1 cellular context compared by ENCODE assay signal in the genomic region with DNA sequence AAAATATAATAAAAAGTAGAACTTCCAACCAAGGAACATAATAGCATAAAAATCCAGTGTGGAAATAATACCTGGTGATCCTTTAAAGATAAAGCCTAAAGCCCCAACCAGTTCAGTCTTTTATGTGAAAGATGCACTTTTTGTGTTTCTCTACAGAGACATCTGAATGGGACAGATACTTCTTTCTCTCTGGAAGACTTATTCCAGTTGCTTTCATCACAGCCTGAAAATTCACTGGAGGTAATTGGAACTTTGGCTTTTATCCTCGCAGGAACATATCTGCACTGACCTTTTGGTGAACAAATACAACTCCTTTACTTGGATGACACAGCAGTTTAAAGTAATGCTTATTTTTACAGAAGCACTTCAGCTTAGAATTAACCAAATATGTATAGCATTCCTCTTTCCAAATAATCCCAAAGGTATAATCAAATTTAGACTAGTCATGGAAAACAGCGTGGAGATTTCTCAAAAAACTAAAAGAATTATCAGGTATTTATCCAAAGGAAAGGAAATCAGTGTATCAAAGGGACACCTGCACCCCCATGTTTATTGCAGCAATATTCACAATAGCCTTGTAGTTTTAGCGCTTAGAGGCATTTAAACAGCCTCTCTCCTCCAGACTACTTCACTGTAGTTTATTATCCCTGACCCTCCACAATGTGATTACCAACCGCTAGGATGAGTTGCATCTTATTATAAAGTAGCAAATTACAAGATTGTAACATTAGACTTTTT.
TF ChIP-seq lines count a peak whose summit lies in the region.

No MANE protein-coding gene starts in this region.

TF ChIP-seq in WTC11, 78 proteins besides CTCF, POLR2A, EP300 and RAD21 (continued from another document and continues in another):
- TF ChIP-seq, protein P1, sequence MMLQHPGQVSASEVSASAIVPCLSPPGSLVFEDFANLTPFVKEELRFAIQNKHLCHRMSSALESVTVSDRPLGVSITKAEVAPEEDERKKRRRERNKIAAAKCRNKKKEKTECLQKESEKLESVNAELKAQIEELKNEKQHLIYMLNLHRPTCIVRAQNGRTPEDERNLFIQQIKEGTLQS (CRISPR knock-in tag; conservative IDR thresholded peaks at IDR 0.05) = no peak
- TF ChIP-seq KAT7 (CRISPR knock-in tag; IDR thresholded peaks at IDR 0.05; ENCODE audit: borderline replicate concordance) (no peak), JAZF1 (CRISPR knock-in tag; IDR thresholded peaks at IDR 0.05) (no peak), EMX1 (CRISPR knock-in tag; IDR thresholded peaks at IDR 0.05) (no peak; the same call in 1 of the 2 replicates), ZNF219 (CRISPR knock-in tag; IDR thresholded peaks at IDR 0.05; ENCODE audit: borderline replicate concordance) (no peak), NFATC4 (CRISPR knock-in tag; IDR thresholded peaks at IDR 0.05) (0 out of 2 replicates have a peak, but pooled peaks have one; percentile 10), GTF2I (CRISPR knock-in tag; conservative IDR thresholded peaks at IDR 0.05) (no peak), ELF4 (CRISPR knock-in tag; IDR thresholded peaks at IDR 0.05; ENCODE audit: low read depth) (no peak), ZNF121 (CRISPR knock-in tag; IDR thresholded peaks at IDR 0.05) (no peak), NFE2L1 (CRISPR knock-in tag; IDR thresholded peaks at IDR 0.05) (no peak), SOX15 (CRISPR knock-in tag; IDR thresholded peaks at IDR 0.05) (no peak), ZNF671 (CRISPR knock-in tag; IDR thresholded peaks at IDR 0.05) (0 out of 2 replicates have a peak, but pooled peaks have one; percentile 11), TEAD4 (CRISPR knock-in tag; IDR thresholded peaks at IDR 0.05) (no peak), ETV6 (CRISPR knock-in tag; IDR thresholded peaks at IDR 0.05) (no peak), GABPB1 (CRISPR knock-in tag; IDR thresholded peaks at IDR 0.05) (no peak)
- TF ChIP-seq, protein P2, sequence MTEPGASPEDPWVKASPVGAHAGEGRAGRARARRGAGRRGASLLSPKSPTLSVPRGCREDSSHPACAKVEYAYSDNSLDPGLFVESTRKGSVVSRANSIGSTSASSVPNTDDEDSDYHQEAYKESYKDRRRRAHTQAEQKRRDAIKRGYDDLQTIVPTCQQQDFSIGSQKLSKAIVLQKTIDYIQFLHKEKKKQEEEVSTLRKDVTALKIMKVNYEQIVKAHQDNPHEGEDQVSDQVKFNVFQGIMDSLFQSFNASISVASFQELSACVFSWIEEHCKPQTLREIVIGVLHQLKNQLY (CRISPR knock-in tag; IDR thresholded peaks at IDR 0.05) = no peak
- TF ChIP-seq, protein P3, sequence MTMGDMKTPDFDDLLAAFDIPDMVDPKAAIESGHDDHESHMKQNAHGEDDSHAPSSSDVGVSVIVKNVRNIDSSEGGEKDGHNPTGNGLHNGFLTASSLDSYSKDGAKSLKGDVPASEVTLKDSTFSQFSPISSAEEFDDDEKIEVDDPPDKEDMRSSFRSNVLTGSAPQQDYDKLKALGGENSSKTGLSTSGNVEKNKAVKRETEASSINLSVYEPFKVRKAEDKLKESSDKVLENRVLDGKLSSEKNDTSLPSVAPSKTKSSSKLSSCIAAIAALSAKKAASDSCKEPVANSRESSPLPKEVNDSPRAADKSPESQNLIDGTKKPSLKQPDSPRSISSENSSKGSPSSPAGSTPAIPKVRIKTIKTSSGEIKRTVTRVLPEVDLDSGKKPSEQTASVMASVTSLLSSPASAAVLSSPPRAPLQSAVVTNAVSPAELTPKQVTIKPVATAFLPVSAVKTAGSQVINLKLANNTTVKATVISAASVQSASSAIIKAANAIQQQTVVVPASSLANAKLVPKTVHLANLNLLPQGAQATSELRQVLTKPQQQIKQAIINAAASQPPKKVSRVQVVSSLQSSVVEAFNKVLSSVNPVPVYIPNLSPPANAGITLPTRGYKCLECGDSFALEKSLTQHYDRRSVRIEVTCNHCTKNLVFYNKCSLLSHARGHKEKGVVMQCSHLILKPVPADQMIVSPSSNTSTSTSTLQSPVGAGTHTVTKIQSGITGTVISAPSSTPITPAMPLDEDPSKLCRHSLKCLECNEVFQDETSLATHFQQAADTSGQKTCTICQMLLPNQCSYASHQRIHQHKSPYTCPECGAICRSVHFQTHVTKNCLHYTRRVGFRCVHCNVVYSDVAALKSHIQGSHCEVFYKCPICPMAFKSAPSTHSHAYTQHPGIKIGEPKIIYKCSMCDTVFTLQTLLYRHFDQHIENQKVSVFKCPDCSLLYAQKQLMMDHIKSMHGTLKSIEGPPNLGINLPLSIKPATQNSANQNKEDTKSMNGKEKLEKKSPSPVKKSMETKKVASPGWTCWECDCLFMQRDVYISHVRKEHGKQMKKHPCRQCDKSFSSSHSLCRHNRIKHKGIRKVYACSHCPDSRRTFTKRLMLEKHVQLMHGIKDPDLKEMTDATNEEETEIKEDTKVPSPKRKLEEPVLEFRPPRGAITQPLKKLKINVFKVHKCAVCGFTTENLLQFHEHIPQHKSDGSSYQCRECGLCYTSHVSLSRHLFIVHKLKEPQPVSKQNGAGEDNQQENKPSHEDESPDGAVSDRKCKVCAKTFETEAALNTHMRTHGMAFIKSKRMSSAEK (CRISPR knock-in tag; IDR thresholded peaks at IDR 0.05; ENCODE audit: borderline replicate concordance) = peak; percentile 3; the same call in 1 of the 2 replicates
- TF ChIP-seq, protein P4, sequence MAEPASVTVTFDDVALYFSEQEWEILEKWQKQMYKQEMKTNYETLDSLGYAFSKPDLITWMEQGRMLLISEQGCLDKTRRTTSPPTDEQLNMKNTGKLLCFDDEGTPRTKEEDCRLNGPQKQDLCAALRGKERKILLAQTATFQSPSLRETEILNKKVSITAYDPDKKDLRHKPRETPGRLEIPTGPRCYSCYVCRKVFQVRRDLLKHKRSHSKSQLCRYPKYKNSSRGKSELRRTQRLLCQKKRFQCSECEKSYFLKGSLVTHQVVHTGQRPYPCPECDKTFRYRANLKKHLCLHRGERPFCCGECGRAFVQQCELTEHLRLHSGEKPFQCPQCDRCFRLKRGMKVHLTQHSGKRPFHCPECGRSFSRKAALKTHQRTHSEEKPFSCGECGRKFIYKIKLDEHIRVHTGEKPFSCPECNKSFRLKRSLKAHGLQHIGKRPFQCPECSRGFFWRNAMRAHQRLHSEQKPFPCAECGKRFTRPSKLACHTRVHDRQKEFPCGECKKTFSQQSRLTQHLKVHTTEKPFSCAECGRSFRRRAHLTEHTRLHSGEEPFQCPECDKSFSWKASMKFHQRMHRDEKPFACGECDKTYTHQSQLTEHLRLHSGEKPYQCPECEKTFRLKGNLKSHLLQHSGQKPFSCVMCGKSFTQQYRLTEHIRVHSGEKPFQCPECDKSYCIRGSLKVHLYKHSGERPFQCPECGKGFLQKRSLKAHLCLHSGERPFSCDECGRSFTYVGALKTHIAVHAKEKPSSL (CRISPR knock-in tag; conservative IDR thresholded peaks at IDR 0.05) = peak; percentile 13; the same call in 1 of the 2 replicates
- TF ChIP-seq, protein P5, sequence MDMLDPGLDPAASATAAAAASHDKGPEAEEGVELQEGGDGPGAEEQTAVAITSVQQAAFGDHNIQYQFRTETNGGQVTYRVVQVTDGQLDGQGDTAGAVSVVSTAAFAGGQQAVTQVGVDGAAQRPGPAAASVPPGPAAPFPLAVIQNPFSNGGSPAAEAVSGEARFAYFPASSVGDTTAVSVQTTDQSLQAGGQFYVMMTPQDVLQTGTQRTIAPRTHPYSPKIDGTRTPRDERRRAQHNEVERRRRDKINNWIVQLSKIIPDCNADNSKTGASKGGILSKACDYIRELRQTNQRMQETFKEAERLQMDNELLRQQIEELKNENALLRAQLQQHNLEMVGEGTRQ (CRISPR knock-in tag; IDR thresholded peaks at IDR 0.05) = no peak
- TF ChIP-seq, protein P6, sequence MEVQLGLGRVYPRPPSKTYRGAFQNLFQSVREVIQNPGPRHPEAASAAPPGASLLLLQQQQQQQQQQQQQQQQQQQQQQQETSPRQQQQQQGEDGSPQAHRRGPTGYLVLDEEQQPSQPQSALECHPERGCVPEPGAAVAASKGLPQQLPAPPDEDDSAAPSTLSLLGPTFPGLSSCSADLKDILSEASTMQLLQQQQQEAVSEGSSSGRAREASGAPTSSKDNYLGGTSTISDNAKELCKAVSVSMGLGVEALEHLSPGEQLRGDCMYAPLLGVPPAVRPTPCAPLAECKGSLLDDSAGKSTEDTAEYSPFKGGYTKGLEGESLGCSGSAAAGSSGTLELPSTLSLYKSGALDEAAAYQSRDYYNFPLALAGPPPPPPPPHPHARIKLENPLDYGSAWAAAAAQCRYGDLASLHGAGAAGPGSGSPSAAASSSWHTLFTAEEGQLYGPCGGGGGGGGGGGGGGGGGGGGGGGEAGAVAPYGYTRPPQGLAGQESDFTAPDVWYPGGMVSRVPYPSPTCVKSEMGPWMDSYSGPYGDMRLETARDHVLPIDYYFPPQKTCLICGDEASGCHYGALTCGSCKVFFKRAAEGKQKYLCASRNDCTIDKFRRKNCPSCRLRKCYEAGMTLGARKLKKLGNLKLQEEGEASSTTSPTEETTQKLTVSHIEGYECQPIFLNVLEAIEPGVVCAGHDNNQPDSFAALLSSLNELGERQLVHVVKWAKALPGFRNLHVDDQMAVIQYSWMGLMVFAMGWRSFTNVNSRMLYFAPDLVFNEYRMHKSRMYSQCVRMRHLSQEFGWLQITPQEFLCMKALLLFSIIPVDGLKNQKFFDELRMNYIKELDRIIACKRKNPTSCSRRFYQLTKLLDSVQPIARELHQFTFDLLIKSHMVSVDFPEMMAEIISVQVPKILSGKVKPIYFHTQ (CRISPR knock-in tag; IDR thresholded peaks at IDR 0.05) = no peak; the same call in 1 of the 2 replicates
- TF ChIP-seq, protein P7, sequence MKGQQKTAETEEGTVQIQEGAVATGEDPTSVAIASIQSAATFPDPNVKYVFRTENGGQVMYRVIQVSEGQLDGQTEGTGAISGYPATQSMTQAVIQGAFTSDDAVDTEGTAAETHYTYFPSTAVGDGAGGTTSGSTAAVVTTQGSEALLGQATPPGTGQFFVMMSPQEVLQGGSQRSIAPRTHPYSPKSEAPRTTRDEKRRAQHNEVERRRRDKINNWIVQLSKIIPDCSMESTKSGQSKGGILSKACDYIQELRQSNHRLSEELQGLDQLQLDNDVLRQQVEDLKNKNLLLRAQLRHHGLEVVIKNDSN (CRISPR knock-in tag; IDR thresholded peaks at IDR 0.05) = no peak
- TF ChIP-seq, protein P8, sequence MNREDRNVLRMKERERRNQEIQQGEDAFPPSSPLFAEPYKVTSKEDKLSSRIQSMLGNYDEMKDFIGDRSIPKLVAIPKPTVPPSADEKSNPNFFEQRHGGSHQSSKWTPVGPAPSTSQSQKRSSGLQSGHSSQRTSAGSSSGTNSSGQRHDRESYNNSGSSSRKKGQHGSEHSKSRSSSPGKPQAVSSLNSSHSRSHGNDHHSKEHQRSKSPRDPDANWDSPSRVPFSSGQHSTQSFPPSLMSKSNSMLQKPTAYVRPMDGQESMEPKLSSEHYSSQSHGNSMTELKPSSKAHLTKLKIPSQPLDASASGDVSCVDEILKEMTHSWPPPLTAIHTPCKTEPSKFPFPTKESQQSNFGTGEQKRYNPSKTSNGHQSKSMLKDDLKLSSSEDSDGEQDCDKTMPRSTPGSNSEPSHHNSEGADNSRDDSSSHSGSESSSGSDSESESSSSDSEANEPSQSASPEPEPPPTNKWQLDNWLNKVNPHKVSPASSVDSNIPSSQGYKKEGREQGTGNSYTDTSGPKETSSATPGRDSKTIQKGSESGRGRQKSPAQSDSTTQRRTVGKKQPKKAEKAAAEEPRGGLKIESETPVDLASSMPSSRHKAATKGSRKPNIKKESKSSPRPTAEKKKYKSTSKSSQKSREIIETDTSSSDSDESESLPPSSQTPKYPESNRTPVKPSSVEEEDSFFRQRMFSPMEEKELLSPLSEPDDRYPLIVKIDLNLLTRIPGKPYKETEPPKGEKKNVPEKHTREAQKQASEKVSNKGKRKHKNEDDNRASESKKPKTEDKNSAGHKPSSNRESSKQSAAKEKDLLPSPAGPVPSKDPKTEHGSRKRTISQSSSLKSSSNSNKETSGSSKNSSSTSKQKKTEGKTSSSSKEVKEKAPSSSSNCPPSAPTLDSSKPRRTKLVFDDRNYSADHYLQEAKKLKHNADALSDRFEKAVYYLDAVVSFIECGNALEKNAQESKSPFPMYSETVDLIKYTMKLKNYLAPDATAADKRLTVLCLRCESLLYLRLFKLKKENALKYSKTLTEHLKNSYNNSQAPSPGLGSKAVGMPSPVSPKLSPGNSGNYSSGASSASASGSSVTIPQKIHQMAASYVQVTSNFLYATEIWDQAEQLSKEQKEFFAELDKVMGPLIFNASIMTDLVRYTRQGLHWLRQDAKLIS (CRISPR knock-in tag; IDR thresholded peaks at IDR 0.05; ENCODE audit: borderline replicate concordance) = no peak
- TF ChIP-seq, protein P9, sequence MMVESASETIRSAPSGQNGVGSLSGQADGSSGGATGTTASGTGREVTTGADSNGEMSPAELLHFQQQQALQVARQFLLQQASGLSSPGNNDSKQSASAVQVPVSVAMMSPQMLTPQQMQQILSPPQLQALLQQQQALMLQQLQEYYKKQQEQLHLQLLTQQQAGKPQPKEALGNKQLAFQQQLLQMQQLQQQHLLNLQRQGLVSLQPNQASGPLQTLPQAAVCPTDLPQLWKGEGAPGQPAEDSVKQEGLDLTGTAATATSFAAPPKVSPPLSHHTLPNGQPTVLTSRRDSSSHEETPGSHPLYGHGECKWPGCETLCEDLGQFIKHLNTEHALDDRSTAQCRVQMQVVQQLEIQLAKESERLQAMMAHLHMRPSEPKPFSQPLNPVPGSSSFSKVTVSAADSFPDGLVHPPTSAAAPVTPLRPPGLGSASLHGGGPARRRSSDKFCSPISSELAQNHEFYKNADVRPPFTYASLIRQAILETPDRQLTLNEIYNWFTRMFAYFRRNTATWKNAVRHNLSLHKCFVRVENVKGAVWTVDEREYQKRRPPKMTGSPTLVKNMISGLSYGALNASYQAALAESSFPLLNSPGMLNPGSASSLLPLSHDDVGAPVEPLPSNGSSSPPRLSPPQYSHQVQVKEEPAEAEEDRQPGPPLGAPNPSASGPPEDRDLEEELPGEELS (CRISPR knock-in tag; IDR thresholded peaks at IDR 0.05) = no peak
- TF ChIP-seq, protein P10, sequence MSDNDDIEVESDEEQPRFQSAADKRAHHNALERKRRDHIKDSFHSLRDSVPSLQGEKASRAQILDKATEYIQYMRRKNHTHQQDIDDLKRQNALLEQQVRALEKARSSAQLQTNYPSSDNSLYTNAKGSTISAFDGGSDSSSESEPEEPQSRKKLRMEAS (CRISPR knock-in tag; IDR thresholded peaks at IDR 0.05) = no peak
- TF ChIP-seq, protein P11, sequence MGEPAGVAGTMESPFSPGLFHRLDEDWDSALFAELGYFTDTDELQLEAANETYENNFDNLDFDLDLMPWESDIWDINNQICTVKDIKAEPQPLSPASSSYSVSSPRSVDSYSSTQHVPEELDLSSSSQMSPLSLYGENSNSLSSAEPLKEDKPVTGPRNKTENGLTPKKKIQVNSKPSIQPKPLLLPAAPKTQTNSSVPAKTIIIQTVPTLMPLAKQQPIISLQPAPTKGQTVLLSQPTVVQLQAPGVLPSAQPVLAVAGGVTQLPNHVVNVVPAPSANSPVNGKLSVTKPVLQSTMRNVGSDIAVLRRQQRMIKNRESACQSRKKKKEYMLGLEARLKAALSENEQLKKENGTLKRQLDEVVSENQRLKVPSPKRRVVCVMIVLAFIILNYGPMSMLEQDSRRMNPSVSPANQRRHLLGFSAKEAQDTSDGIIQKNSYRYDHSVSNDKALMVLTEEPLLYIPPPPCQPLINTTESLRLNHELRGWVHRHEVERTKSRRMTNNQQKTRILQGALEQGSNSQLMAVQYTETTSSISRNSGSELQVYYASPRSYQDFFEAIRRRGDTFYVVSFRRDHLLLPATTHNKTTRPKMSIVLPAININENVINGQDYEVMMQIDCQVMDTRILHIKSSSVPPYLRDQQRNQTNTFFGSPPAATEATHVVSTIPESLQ (CRISPR knock-in tag; IDR thresholded peaks at IDR 0.05) = no peak
